In the genomic region with DNA sequence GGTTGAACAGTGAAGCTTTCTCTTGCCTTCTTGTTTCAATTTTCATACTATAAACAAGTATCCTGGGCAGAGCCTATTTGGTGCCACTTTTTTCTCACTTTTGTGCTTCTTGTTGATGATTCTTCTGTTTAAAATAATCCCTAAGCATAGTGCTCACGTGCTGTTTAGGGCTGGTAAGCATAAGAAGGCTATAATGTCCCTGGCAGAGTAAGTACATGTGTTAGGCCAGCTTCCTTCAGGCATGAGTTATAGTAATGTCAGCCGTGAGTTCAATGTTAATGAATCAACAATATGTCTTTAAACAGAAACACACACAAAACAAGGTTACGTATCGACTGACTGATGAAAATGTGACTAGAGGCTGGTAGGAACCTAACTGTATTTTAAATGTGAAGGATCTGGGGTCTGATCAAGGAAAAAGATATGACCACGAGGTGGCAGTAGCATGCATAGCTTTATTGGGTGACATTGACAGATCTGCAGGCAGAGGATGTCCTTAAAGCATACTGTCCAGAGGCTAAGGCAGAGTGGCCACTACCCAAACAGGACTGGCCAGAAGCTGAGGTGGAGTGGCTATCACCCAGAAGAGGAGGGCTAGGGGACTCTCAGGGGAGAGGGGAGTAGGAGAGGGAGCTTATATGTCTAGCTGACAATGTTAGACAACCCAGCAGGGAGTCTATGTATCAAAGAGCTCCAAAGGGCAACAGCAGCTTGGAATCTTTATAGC, we compare ENCODE assay signal across 8 cellular contexts.
DNase-seq lines count a peak whose midpoint lies in the region; ATAC-seq and TF ChIP-seq lines count a peak whose summit lies in the region.

No MANE protein-coding gene starts in this region.

- no peaks in the 10 kb centered on the region for H3K27me3 Mint-ChIP-seq in activated CD4-positive, alpha-beta T cell treated with anti-CD3 and anti-CD28 coated beads, Interleukin-2, amount 10 ng/mL, durations not matched to agents 24 days and 14 days

- no peak overlapping the region for H3K27ac Mint-ChIP-seq in activated CD4-positive, alpha-beta T cell treated with anti-CD3 and anti-CD28 coated beads, Interleukin-2, amount 10 ng/mL, durations not matched to agents 24 days and 14 days

- ATAC-seq in GM18907 (IDR thresholded peaks at IDR 0.05; ENCODE audit: unreplicated experiment), result peak; percentile 79
- peak; percentile 95 for ATAC-seq in HG03354 (IDR thresholded peaks at IDR 0.05; ENCODE audit: poor library complexity, severe bottlenecking, unreplicated experiment)
- ATAC-seq in lung (ENCODE audit: insufficient read depth, low FRiP score), result peak; percentile 75

- TF ChIP-seq CTCF in lung (IDR thresholded peaks at IDR 0.05; ENCODE audit: control extremely low read depth, extremely low read depth), result peak; percentile 45

- no peak overlapping the region for H3K27ac ChIP-seq in lung (ENCODE audit: low read depth in 1 of 2, low read length in 1 of 2)

- WGBS in lung, 2 donors, result 33 to 43% methylated on average over 5 of the region's 5 CpGs

- H3K27me3 ChIP-seq in lung (ENCODE audit: control insufficient read depth, insufficient read depth), result no peaks in the 10 kb centered on the region

- H3K4me3 ChIP-seq in lung, result no peak overlapping the region

- H3K4me1 ChIP-seq in lung (ENCODE audit: control insufficient read depth in 2 of 2, insufficient read depth in 2 of 2, low read length in 2 of 2), result no peaks in the 10 kb centered on the region

- H3K36me3 ChIP-seq in lung (ENCODE audit: control insufficient read depth in 2 of 2, insufficient read depth in 2 of 2, low read length in 2 of 2), result no peaks in the 10 kb centered on the region

- H3K4me1 Mint-ChIP-seq in activated CD4-positive, alpha-beta T cell treated with anti-CD3 and anti-CD28 coated beads, Interleukin-2, amount 10 ng/mL, durations not matched to agents 24 days and 14 days, result no peaks in the 10 kb centered on the region

- DNase-seq in AML-193 (lab: John Stamatoyannopoulos, UW) (peak; percentile 68 to 77), NCI-H460 (ENCODE audit: extremely low read depth, low read depth) (peak; percentile 76), dermis blood vessel endothelial cell (peak; percentile 87), lung (ENCODE audit: low spot score) (peak; percentile 65)
- DNase-seq in activated CD4-positive, alpha-beta T cell treated with anti-CD3 and anti-CD28 coated beads, Interleukin-2, amount 10 ng/mL, durations not matched to agents 24 days and 14 days, result peak; percentile 90
- peak; percentile 26 to 30 for DNase-seq in stimulated activated CD8-positive, alpha-beta memory T cell treated with anti-CD3 and anti-CD28 coated beads, Interleukin-2, amount 100 ng/mL, for 1 hour (ENCODE audit: low read depth in 2 of 2)

- peaks cover 2% of the 10 kb centered on the region for H3K36me3 Mint-ChIP-seq in activated CD4-positive, alpha-beta T cell treated with anti-CD3 and anti-CD28 coated beads, Interleukin-2, amount 10 ng/mL, durations not matched to agents 24 days and 14 days (ENCODE audit: low read depth)

- no peak overlapping the region for H3K4me3 Mint-ChIP-seq in activated CD4-positive, alpha-beta T cell treated with anti-CD3 and anti-CD28 coated beads, Interleukin-2, amount 10 ng/mL, durations not matched to agents 24 days and 14 days

- intact Hi-C loops in activated CD4-positive, alpha-beta T cell treated with anti-CD3 and anti-CD28 coated beads, Interleukin-2, amount 10 ng/mL, durations not matched to agents 24 days and 14 days (cut with micrococcal nuclease), result loop anchor here (1.0 kb wide), 4 partner anchors 113 to 722 kb away; a partner anchor contains a TSS

- H3K9me3 ChIP-seq in lung (ENCODE audit: control insufficient read depth in 2 of 2, insufficient read depth in 1 of 2, low read length in 1 of 2), result no peaks in the 10 kb centered on the region

- no peaks in the 10 kb centered on the region for H3K9me3 Mint-ChIP-seq in activated CD4-positive, alpha-beta T cell treated with anti-CD3 and anti-CD28 coated beads, Interleukin-2, amount 10 ng/mL, durations not matched to agents 24 days and 14 days

Comparison
In these comparisons a context has a peak if more than half of its experiments do, and no peak if none do; other contexts are left out.
1. DNase-seq: peak in every context shown above with its lines; median percentile 90 in activated CD4-positive, alpha-beta T cell treated with anti-CD3 and anti-CD28 coated beads, Interleukin-2, amount 10 ng/mL, durations not matched to agents 24 days and 14 days; 87 in dermis blood vessel endothelial cell; 76 in NCI-H460; 72 in AML-193; 65 in lung; 28 in stimulated activated CD8-positive, alpha-beta memory T cell treated with anti-CD3 and anti-CD28 coated beads, Interleukin-2, amount 100 ng/mL, for 1 hour.